8 cellular contexts compared by ENCODE assay signal in genomic region chr4:186149872-186150271, GRCh38. TPM values are rescaled to one million over a fixed set of nuclear protein-coding genes. Genes with fewer than 3 reads are reported as not detected.
A peak's percentile ranks its signal among the peaks of the same experiment; 100 is the strongest.
DNase-seq lines count a peak whose midpoint lies in the region; ATAC-seq and TF ChIP-seq lines count a peak whose summit lies in the region.

No MANE protein-coding gene starts in this region.

- peak in 1 of 2 donors; percentile 38 for TF ChIP-seq EP300 in tibial nerve (IDR thresholded peaks at IDR 0.05)

- H3K4me1 ChIP-seq in adrenal gland (replicated peaks in 1 of 2) (peaks cover 0 to 11% of the 10 kb centered on the region in 2 donors), tibial nerve (peaks cover 0 to 19% (median 0%) of the 10 kb centered on the region in 4 donors)

- H3K9me3 ChIP-seq in adrenal gland (replicated peaks in 1 of 3): no peaks in the 10 kb centered on the region
- no peaks in the 10 kb centered on the region for H3K9me3 ChIP-seq in tibial nerve

- H3K27me3 ChIP-seq in adrenal gland (no peaks in the 10 kb centered on the region), tibial nerve (no peaks in the 10 kb centered on the region)

- TF ChIP-seq CTCF in adrenal gland (IDR thresholded peaks at IDR 0.05) (peak in 3 of 6 experiments; percentile 35 to 70 (median 45)), tibial nerve (IDR thresholded peaks at IDR 0.05) (peak in 3 of 5 experiments; percentile 35 to 60 (median 59))

- peak; percentile 38 for DNase-seq in stimulated activated CD4-positive, alpha-beta T cell treated with anti-CD3 and anti-CD28 coated beads, Interleukin-15, amount 100 ng/mL, for 24 hours
- DNase-seq in stimulated activated CD4-positive, alpha-beta T cell treated with anti-CD3 and anti-CD28 coated beads, Interleukin-4, amount 100 ng/mL, for 24 hours: no peak
- DNase-seq in adrenal gland (peak; percentile 24 to 78 (median 52)), iPS-NIHi7 (ENCODE audit: extremely low spot score) (peak; percentile 63), tibial nerve (ENCODE audit: low spot score in 2 of 2) (peak; percentile 28 to 72), NCI-H2227 (lab: John Stamatoyannopoulos, UW; ENCODE audit: unreplicated experiment) (no peak)
- DNase-seq in stimulated activated naive CD4-positive, alpha-beta T cell treated with Interleukin-2 at 50 U/mL for 16 hours (lab: John Stamatoyannopoulos, UW): no peak

- WGBS in adrenal gland, 4 donors: 50 to 61% (median 60%) methylated on average over 14 of the region's 14 CpGs
- WGBS in tibial nerve, 2 donors: 36 to 59% methylated on average over 14 of the region's 14 CpGs

- ATAC-seq in HG02798 (IDR thresholded peaks at IDR 0.05; ENCODE audit: poor library complexity, unreplicated experiment): no peak

- H3K27ac ChIP-seq in adrenal gland (no peak overlapping the region), tibial nerve (peak overlapping the region in 2 of 4 donors; percentile 21 to 25)

- H3K36me3 ChIP-seq in adrenal gland (replicated peaks in 1 of 2) (no peaks in the 10 kb centered on the region), tibial nerve (peaks cover 0 to 23% (median 0%) of the 10 kb centered on the region in 3 donors)

- TF ChIP-seq POLR2A in adrenal gland (IDR thresholded peaks at IDR 0.05) (no peak), tibial nerve (IDR thresholded peaks at IDR 0.05) (no peak)

- H3K4me3 ChIP-seq in adrenal gland: no peak overlapping the region
- peak overlapping the region in 1 of 4 donors; percentile 9 for H3K4me3 ChIP-seq in tibial nerve

- intact Hi-C loops in adrenal gland (cut with DNase I): no loop called here

RNA-seq across cellular contexts. Expression of gene CYP4V2, which starts 41.5 kb away (rescaled TPM):
- total RNA-seq in adrenal gland (100 to 1,000 TPM in 2 of 8 donors, 10 to 100 TPM in 6; 47.1 to 106 (median 67.7) TPM), tibial nerve (10 to 100 TPM; 36.3 to 56.6 (median 47.7) TPM)
- 10 to 100 TPM; 32.3 to 40.9 (median 39.8) TPM for polyA plus RNA-seq in adrenal gland

RNA-seq across cellular contexts. Expression of gene FAM149A, which starts 45.4 kb away (rescaled TPM):
- total RNA-seq in adrenal gland (1 to 10 TPM; 2.1 to 6.8 (median 4.2) TPM), tibial nerve (10 to 100 TPM in 3 of 4 donors, 1 to 10 TPM in 1; 7.8 to 20.1 (median 13.8) TPM)
- 1 to 10 TPM; 2.6 to 4.2 (median 3.6) TPM for polyA plus RNA-seq in adrenal gland

Comparison
In these comparisons a context has a peak if more than half of its experiments do, and no peak if none do; other contexts are left out.
1. DNase-seq: peak in stimulated activated CD4-positive, alpha-beta T cell treated with anti-CD3 and anti-CD28 coated beads, Interleukin-15, amount 100 ng/mL, for 24 hours (single experiment), adrenal gland (7 of 7), iPS-NIHi7 (single experiment) and tibial nerve (2 of 2); none in stimulated activated CD4-positive, alpha-beta T cell treated with anti-CD3 and anti-CD28 coated beads, Interleukin-4, amount 100 ng/mL, for 24 hours (single experiment), NCI-H2227 (single experiment) and stimulated activated naive CD4-positive, alpha-beta T cell treated with Interleukin-2 at 50 U/mL for 16 hours (single experiment).